In genomic region chr2:84427235-84428138, GRCh38 we compare ENCODE assay signal across 12 cellular contexts. TPM values are rescaled to one million over a fixed set of nuclear protein-coding genes. Genes with fewer than 3 reads are reported as not detected.
DNase-seq lines count a peak whose midpoint lies in the region; ATAC-seq, FAIRE-seq and TF ChIP-seq lines count a peak whose summit lies in the region.
"Had no signal": no experiment of that assay in that cellular context is flagged by ENCODE, and none has a peak within 500 bp of the region (broad histone marks: within the 10 kb centered on the region; RNA-seq: fewer than 3 reads in every experiment).

No MANE protein-coding gene starts in this region.

- H3K79me2 ChIP-seq in mammary epithelial cell (ENCODE audit: insufficient read depth, low read length): no peaks in the 10 kb centered on the region

- FAIRE-seq in H54 (lab: Jason Lieb, UNC): no peak

- peaks cover 1% of the 10 kb centered on the region for H3K4me1 Mint-ChIP-seq in activated naive CD8-positive, alpha-beta T cell (ENCODE audit: low read depth)
- H3K4me1 Mint-ChIP-seq in activated naive CD8-positive, alpha-beta T cell treated with anti-CD3 and anti-CD28 coated beads, Interleukin-2, amount 50 U/mL, for 24 hours: no peaks in the 10 kb centered on the region

- no peak for ATAC-seq in activated naive CD8-positive, alpha-beta T cell treated with anti-CD3 and anti-CD28 coated beads, Interleukin-2, amount 50 U/mL, for 24 hours
- ATAC-seq in HG02981 (IDR thresholded peaks at IDR 0.05; ENCODE audit: unreplicated experiment): peak; percentile 44
- ATAC-seq: gastrocnemius medialis had no signal

- peaks cover 12% of the 10 kb centered on the region for H3K36me3 Mint-ChIP-seq in activated naive CD8-positive, alpha-beta T cell
- peaks cover 45% of the 10 kb centered on the region for H3K36me3 Mint-ChIP-seq in activated naive CD8-positive, alpha-beta T cell treated with anti-CD3 and anti-CD28 coated beads, Interleukin-2, amount 50 U/mL, for 24 hours (ENCODE audit: low read depth)

- no peaks in the 10 kb centered on the region for H3K9me3 ChIP-seq in mammary epithelial cell (replicated peaks; ENCODE audit: insufficient read depth, low read length)
- H3K9me3 ChIP-seq in effector memory CD4-positive, alpha-beta T cell (ENCODE audit: control insufficient read depth, low read length): no peaks in the 10 kb centered on the region
- H3K9me3 ChIP-seq: gastrocnemius medialis had no signal

- CTCF ChIA-PET in mammary epithelial cell (lab: Charles Lee; ENCODE audit: low non-redundant PET): no interaction called here

- no peak overlapping the region for H3K4me3 Mint-ChIP-seq in activated naive CD8-positive, alpha-beta T cell
- H3K4me3 Mint-ChIP-seq in activated naive CD8-positive, alpha-beta T cell treated with anti-CD3 and anti-CD28 coated beads, Interleukin-2, amount 50 U/mL, for 24 hours: no peak overlapping the region

- WGBS in mammary epithelial cell (ENCODE audit: low coverage, missing lambda C conversion rate): 45% methylated on average over 2 of the region's 2 CpGs

- no peak overlapping the region for H3K27ac ChIP-seq in mammary epithelial cell (ENCODE audit: insufficient read depth, low read depth, low read length)
- H3K27ac ChIP-seq in effector memory CD4-positive, alpha-beta T cell (ENCODE audit: insufficient read depth, low read length, poor library complexity, severe bottlenecking): no peak overlapping the region
- H3K27ac ChIP-seq: gastrocnemius medialis had no signal

- intact Hi-C loops in mammary epithelial cell (cut with micrococcal nuclease): no loop called here

- peaks cover 8% of the 10 kb centered on the region for H3K4me1 ChIP-seq in mammary epithelial cell (ENCODE audit: insufficient read depth, low read length)
- H3K4me1 ChIP-seq in effector memory CD4-positive, alpha-beta T cell (ENCODE audit: control insufficient read depth, insufficient read depth, low read length, poor library complexity, severe bottlenecking): no peaks in the 10 kb centered on the region
- H3K4me1 ChIP-seq: gastrocnemius medialis had no signal

- no peaks in the 10 kb centered on the region for H3K27me3 ChIP-seq in mammary epithelial cell (ENCODE audit: insufficient read depth, low read length)
- H3K27me3 ChIP-seq in effector memory CD4-positive, alpha-beta T cell (replicated peaks; ENCODE audit: control insufficient read depth, insufficient read depth, low read length, poor library complexity, severe bottlenecking): no peaks in the 10 kb centered on the region
- H3K27me3 ChIP-seq: gastrocnemius medialis had no signal

- TF ChIP-seq CTCF in mammary epithelial cell (conservative IDR thresholded peaks at IDR 0.05 in 1 of 2, IDR thresholded peaks at IDR 0.05 in 1 of 2; ENCODE audit: extremely low read depth in 1 of 2, insufficient read depth in 1 of 2, low read depth in 1 of 2, low read length in 2 of 2): no peak

- H3K9me3 Mint-ChIP-seq in activated naive CD8-positive, alpha-beta T cell (ENCODE audit: low read depth): no peaks in the 10 kb centered on the region
- no peaks in the 10 kb centered on the region for H3K9me3 Mint-ChIP-seq in activated naive CD8-positive, alpha-beta T cell treated with anti-CD3 and anti-CD28 coated beads, Interleukin-2, amount 50 U/mL, for 24 hours

- H2AFZ ChIP-seq in mammary epithelial cell (ENCODE audit: low read depth, low read length): no peak overlapping the region

- peak overlapping the region; percentile 44 for H3K4me2 ChIP-seq in mammary epithelial cell (ENCODE audit: insufficient read depth, low read depth, low read length)

- in situ Hi-C loops in mammary epithelial cell (cut with MboI; ENCODE audit: low sequenced_read_pairs in 2 of 2): loop anchor here in 1 of 2 donors (10.0 kb wide), 1 partner anchor 113 kb away; no protein-coding TSS in a partner anchor

- H3K27me3 Mint-ChIP-seq in activated naive CD8-positive, alpha-beta T cell: no peaks in the 10 kb centered on the region
- no peaks in the 10 kb centered on the region for H3K27me3 Mint-ChIP-seq in activated naive CD8-positive, alpha-beta T cell treated with anti-CD3 and anti-CD28 coated beads, Interleukin-2, amount 50 U/mL, for 24 hours

- dilution Hi-C loops in mammary epithelial cell (cut with HindIII; ENCODE audit: low sequenced_read_pairs): no loop called here

- no peak overlapping the region for H3K4me3 ChIP-seq in mammary epithelial cell (replicated peaks in 1 of 3; ENCODE audit: insufficient read depth in 1 of 3, low read depth in 2 of 3, low read length in 3 of 3)
- H3K4me3 ChIP-seq in effector memory CD4-positive, alpha-beta T cell (ENCODE audit: insufficient read depth, low read depth, low read length, poor library complexity, severe bottlenecking): no peak overlapping the region
- H3K4me3 ChIP-seq: gastrocnemius medialis had no signal

- no TSS peak for BruUV-seq in mammary epithelial cell (replicated peaks; lab: Mats Ljungman, UMichigan)

- no peak overlapping the region for H3K9ac ChIP-seq in mammary epithelial cell (ENCODE audit: insufficient read depth, low read length)

- peak overlapping the region; percentile 75 for H3K27ac Mint-ChIP-seq in activated naive CD8-positive, alpha-beta T cell
- no peak overlapping the region for H3K27ac Mint-ChIP-seq in activated naive CD8-positive, alpha-beta T cell treated with anti-CD3 and anti-CD28 coated beads, Interleukin-2, amount 50 U/mL, for 24 hours

- no peak for TF ChIP-seq POLR2A in H54 (IDR thresholded peaks at IDR 0.05; ENCODE audit: low read depth, low read length)

- peaks cover 15% of the 10 kb centered on the region for H3K36me3 ChIP-seq in mammary epithelial cell (ENCODE audit: insufficient read depth, low read length)
- peaks cover 44% of the 10 kb centered on the region for H3K36me3 ChIP-seq in effector memory CD4-positive, alpha-beta T cell (ENCODE audit: control insufficient read depth, insufficient read depth, low read length)

- H4K20me1 ChIP-seq in mammary epithelial cell (ENCODE audit: insufficient read depth, low read length): no peaks in the 10 kb centered on the region

- DNase-seq in activated naive CD8-positive, alpha-beta T cell treated with anti-CD3 and anti-CD28 coated beads, Interleukin-2, amount 50 U/mL, for 24 hours: no peak
- DNase-seq in mammary epithelial cell (peak; percentile 34), H54 (ENCODE audit: insufficient read length, low spot score) (no peak), LoVo (ENCODE audit: low spot score) (no peak), iPS-NIHi7 (ENCODE audit: extremely low spot score) (no peak)
- DNase-seq in effector memory CD4-positive, alpha-beta T cell: no peak
- DNase-seq: activated effector memory CD4-positive, alpha-beta T cell treated with anti-CD3 and anti-CD28 coated beads, Interleukin-2, amount 50 U/mL, for 16 hours; gastrocnemius medialis; NCI-H1092 treated with DMSO at 0.1 percent for 48 hours; T-helper 1 cell had no signal

RNA-seq across cellular contexts. Expression of gene SUCLG1, which starts 31.6 kb away (rescaled TPM):
- total RNA-seq in mammary epithelial cell: 10 to 100 TPM; 49.0 to 63.4 TPM
- polyA plus RNA-seq in mammary epithelial cell: 37.3 TPM
- 21.7 TPM for polyA minus RNA-seq in mammary epithelial cell
